20 cellular contexts compared by ENCODE assay signal in the genomic region with DNA sequence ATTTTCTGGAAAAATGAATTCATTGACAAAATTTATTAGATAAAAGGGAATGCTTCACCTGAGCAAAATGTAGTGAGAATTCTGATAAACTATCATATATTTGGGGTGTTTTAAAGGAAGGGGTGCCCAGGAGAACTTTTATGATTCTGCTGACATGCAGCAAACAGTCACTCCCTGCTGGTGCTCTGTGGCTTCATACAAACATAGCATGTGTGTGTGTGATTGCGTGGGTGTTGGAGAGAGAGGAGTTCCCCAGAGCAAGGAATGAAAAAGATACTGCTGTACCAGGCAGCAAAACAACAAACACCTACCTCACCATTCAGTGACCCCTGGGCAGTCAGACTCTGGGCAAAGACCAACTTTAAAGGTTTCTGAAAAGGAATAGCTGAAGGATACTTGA.
DNase-seq lines count a peak whose midpoint lies in the region; ATAC-seq and TF ChIP-seq lines count a peak whose summit lies in the region.
"Had no signal": no experiment of that assay in that cellular context is flagged by ENCODE, and none has a peak within 500 bp of the region (broad histone marks: within the 10 kb centered on the region; RNA-seq: fewer than 3 reads in every experiment).

No MANE protein-coding gene starts in this region.

- no peak for ATAC-seq in GM23338
- no peak for ATAC-seq in activated T-cell treated with anti-CD3 and anti-CD28 coated beads, Interleukin-2, amount 50 U/mL, for 72 hours (replicated peaks in 1 of 2)
- ATAC-seq: CD8-positive, alpha-beta T cell had no signal

- DNase-seq in AG10803 (ENCODE audit: low read depth) (peak; percentile 55), LHCN-M2 (ENCODE audit: low read depth) (peak; percentile 46), choroid plexus epithelial cell (ENCODE audit: low read depth) (peak; percentile 71), hepatocyte (ENCODE audit: low spot score) (peak; percentile 8), GM23338 (ENCODE audit: low spot score) (no peak), Ammon's horn (ENCODE audit: low spot score) (no peak), GDM1 (lab: John Stamatoyannopoulos, UW) (no peak)
- DNase-seq in activated T-cell treated with anti-CD3 and anti-CD28 coated beads, Interleukin-2, amount 50 U/mL, for 72 hours: no peak
- DNase-seq: CD8-positive, alpha-beta T cell; DMS53; EL; H7; NCI-H1105 treated with DMSO at 0.1 percent for 48 hours; NCI-H1694 treated with DMSO at 0.1 percent for 48 hours; NCI-H2107; NCI-H510A treated with DMSO at 0.1 percent for 48 hours; NCI-H774; SHP77 had no signal

- no peaks in the 10 kb centered on the region for H4K20me1 ChIP-seq in hepatocyte (ENCODE audit: insufficient read depth, poor library complexity, severe bottlenecking)
- H4K20me1 ChIP-seq in GM23338 (replicated peaks; ENCODE audit: insufficient read depth): no peaks in the 10 kb centered on the region
- H4K20me1 ChIP-seq: BLaER1 treated with 17β-estradiol and CSF1 and Interleukin-3, amounts not matched to agents 10 nM and 100 nM had no signal

- H3K27ac Mint-ChIP-seq in GM23338: no peak overlapping the region
- no peak overlapping the region for H3K27ac Mint-ChIP-seq in activated T-cell treated with anti-CD3 and anti-CD28 coated beads, Interleukin-2, amount 50 U/mL, for 72 hours
- H3K27ac Mint-ChIP-seq: CD8-positive, alpha-beta T cell had no signal

- no peaks in the 10 kb centered on the region for H3K79me2 ChIP-seq in hepatocyte
- H3K79me2 ChIP-seq in GM23338 (replicated peaks; ENCODE audit: insufficient read depth): no peaks in the 10 kb centered on the region

- peaks cover 4% of the 10 kb centered on the region; the same call in 2 of the 3 replicates for H3K36me3 Mint-ChIP-seq in GM23338 (ENCODE audit: low read depth)
- no peaks in the 10 kb centered on the region for H3K36me3 Mint-ChIP-seq in activated T-cell treated with anti-CD3 and anti-CD28 coated beads, Interleukin-2, amount 50 U/mL, for 72 hours (ENCODE audit: insufficient read depth in 2 of 2)
- H3K36me3 Mint-ChIP-seq: CD8-positive, alpha-beta T cell had no signal

- H3K27me3 ChIP-seq in hepatocyte: no peaks in the 10 kb centered on the region
- H3K27me3 ChIP-seq in GM23338 (ENCODE audit: insufficient read depth): no peaks in the 10 kb centered on the region
- H3K27me3 ChIP-seq: BLaER1 treated with 17β-estradiol and CSF1 and Interleukin-3, amounts not matched to agents 10 nM and 100 nM had no signal

- no peaks in the 10 kb centered on the region for H3K9me3 ChIP-seq in hepatocyte (ENCODE audit: low read depth)

- H2AFZ ChIP-seq in hepatocyte (no peak overlapping the region), GM23338 (no peak overlapping the region)

- H3K4me1 Mint-ChIP-seq in GM23338: no peaks in the 10 kb centered on the region
- no peaks in the 10 kb centered on the region for H3K4me1 Mint-ChIP-seq in activated T-cell treated with anti-CD3 and anti-CD28 coated beads, Interleukin-2, amount 50 U/mL, for 72 hours (ENCODE audit: low read depth)

- WGBS in hepatocyte (ENCODE audit: low lambda C conversion rate, missing lambda C conversion rate): 57% methylated on average over 1 of the region's 1 CpG

- H3K27me3 Mint-ChIP-seq in GM23338 (ENCODE audit: insufficient read depth, low read depth, poor library complexity): no peaks in the 10 kb centered on the region
- no peaks in the 10 kb centered on the region for H3K27me3 Mint-ChIP-seq in activated T-cell treated with anti-CD3 and anti-CD28 coated beads, Interleukin-2, amount 50 U/mL, for 72 hours (ENCODE audit: low read depth)

- H3K4me3 ChIP-seq in AG10803 (ENCODE audit: low read length): no peak overlapping the region
- no peak overlapping the region for H3K4me3 ChIP-seq in choroid plexus epithelial cell (ENCODE audit: low read depth, low read length)
- no peak overlapping the region for H3K4me3 ChIP-seq in hepatocyte
- no peak overlapping the region for H3K4me3 ChIP-seq in GM23338
- H3K4me3 ChIP-seq: BLaER1 treated with 17β-estradiol and CSF1 and Interleukin-3, amounts not matched to agents 10 nM and 100 nM; SK-N-MC had no signal

- H3K4me2 ChIP-seq in hepatocyte (no peak overlapping the region), GM23338 (no peak overlapping the region)
- H3K4me2 ChIP-seq: BLaER1 treated with 17β-estradiol and CSF1 and Interleukin-3, amounts not matched to agents 10 nM and 100 nM had no signal

- TF ChIP-seq CTCF in AG10803 (conservative IDR thresholded peaks at IDR 0.05; ENCODE audit: low read length): no peak
- no peak for TF ChIP-seq CTCF in choroid plexus epithelial cell (conservative IDR thresholded peaks at IDR 0.05; ENCODE audit: low read depth, low read length)
- TF ChIP-seq CTCF in hepatocyte (IDR thresholded peaks at IDR 0.05; ENCODE audit: poor library complexity): no peak
- no peak for TF ChIP-seq CTCF in GM23338 (conservative IDR thresholded peaks at IDR 0.05; ENCODE audit: low read depth in 2 of 2)

- no peak overlapping the region for H3K4me3 Mint-ChIP-seq in GM23338
- no peak overlapping the region for H3K4me3 Mint-ChIP-seq in activated T-cell treated with anti-CD3 and anti-CD28 coated beads, Interleukin-2, amount 50 U/mL, for 72 hours
- H3K4me3 Mint-ChIP-seq: CD8-positive, alpha-beta T cell had no signal

- no peak overlapping the region for H3K27ac ChIP-seq in hepatocyte
- H3K27ac ChIP-seq in GM23338 (ENCODE audit: low read depth): no peak overlapping the region
- H3K27ac ChIP-seq: BLaER1 treated with 17β-estradiol and CSF1 and Interleukin-3, amounts not matched to agents 10 nM and 100 nM; SK-N-MC had no signal

- no peaks in the 10 kb centered on the region for H3K36me3 ChIP-seq in hepatocyte (replicated peaks; ENCODE audit: insufficient read depth, low read depth)
- no peaks in the 10 kb centered on the region for H3K36me3 ChIP-seq in GM23338 (ENCODE audit: insufficient read depth)
- H3K36me3 ChIP-seq: BLaER1 treated with 17β-estradiol and CSF1 and Interleukin-3, amounts not matched to agents 10 nM and 100 nM had no signal

- no peaks in the 10 kb centered on the region for H3K9me2 ChIP-seq in hepatocyte (replicated peaks; ENCODE audit: insufficient read depth)
- no peaks in the 10 kb centered on the region for H3K9me2 ChIP-seq in GM23338 (ENCODE audit: insufficient read depth)

- no peaks in the 10 kb centered on the region for H3K4me1 ChIP-seq in hepatocyte (ENCODE audit: insufficient read depth)
- no peaks in the 10 kb centered on the region for H3K4me1 ChIP-seq in GM23338 (ENCODE audit: insufficient read depth)
- H3K4me1 ChIP-seq: BLaER1 treated with 17β-estradiol and CSF1 and Interleukin-3, amounts not matched to agents 10 nM and 100 nM had no signal

- H3K9me3 Mint-ChIP-seq in GM23338: peaks cover 17% of the 10 kb centered on the region
- H3K9me3 Mint-ChIP-seq in activated T-cell treated with anti-CD3 and anti-CD28 coated beads, Interleukin-2, amount 50 U/mL, for 72 hours: peaks cover 2 to 3% of the 10 kb centered on the region in 2 donors

- no peaks in the 10 kb centered on the region for H3F3A ChIP-seq in GM23338 (replicated peaks; ENCODE audit: low read depth)

TF ChIP-seq in GM23338, 12 proteins besides CTCF, POLR2A, EP300 and RAD21 (continues in another document):
- TF ChIP-seq EZH2phosphoT487 (IDR thresholded peaks at IDR 0.05; ENCODE audit: unreplicated experiment) (no peak), ZNF114 (CRISPR knock-in tag; IDR thresholded peaks at IDR 0.05) (no peak), NANOG (IDR thresholded peaks at IDR 0.05; ENCODE audit: borderline replicate concordance) (no peak), ZNF331 (CRISPR knock-in tag; IDR thresholded peaks at IDR 0.05; ENCODE audit: low read depth) (no peak), CREB1 (CRISPR knock-in tag; IDR thresholded peaks at IDR 0.05; ENCODE audit: low read depth) (no peak), STAT1 (IDR thresholded peaks at IDR 0.05; ENCODE audit: unreplicated experiment) (no peak)
- TF ChIP-seq, protein P1, sequence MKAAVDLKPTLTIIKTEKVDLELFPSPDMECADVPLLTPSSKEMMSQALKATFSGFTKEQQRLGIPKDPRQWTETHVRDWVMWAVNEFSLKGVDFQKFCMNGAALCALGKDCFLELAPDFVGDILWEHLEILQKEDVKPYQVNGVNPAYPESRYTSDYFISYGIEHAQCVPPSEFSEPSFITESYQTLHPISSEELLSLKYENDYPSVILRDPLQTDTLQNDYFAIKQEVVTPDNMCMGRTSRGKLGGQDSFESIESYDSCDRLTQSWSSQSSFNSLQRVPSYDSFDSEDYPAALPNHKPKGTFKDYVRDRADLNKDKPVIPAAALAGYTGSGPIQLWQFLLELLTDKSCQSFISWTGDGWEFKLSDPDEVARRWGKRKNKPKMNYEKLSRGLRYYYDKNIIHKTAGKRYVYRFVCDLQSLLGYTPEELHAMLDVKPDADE (IDR thresholded peaks at IDR 0.05): no peak

Comparison
In these comparisons a context has a peak if more than half of its experiments do, and no peak if none do; other contexts are left out.
1. DNase-seq: peak in AG10803 (single experiment), LHCN-M2 (single experiment), choroid plexus epithelial cell (single experiment) and hepatocyte (single experiment); none in GM23338 (single experiment), Ammon's horn (single experiment), activated T-cell treated with anti-CD3 and anti-CD28 coated beads, Interleukin-2, amount 50 U/mL, for 72 hours (0 of 2) and GDM1 (single experiment).